10 cellular contexts compared by ENCODE assay signal in the genomic region with DNA sequence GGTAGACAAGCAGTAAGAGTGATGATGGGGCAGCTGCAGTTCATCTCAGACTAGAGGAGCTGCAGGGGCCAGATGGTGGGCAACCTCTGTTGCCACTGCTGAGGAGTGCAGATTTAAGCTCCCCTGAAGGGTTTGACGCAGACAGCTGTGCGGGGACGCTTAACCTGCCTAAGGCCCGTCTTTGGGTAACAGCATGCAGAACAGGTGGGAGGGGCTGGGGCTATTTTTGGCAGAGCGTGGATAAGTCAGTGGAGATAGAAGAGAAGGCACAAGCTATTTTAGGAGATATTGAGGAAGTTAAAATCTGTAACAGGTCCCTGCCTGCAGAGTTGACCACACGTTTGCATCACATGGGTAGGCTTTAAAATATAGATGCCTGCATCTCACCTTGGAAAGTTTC. TPM values are rescaled to one million over a fixed set of nuclear protein-coding genes. Genes with fewer than 3 reads are reported as not detected.
DNase-seq lines count a peak whose midpoint lies in the region; ATAC-seq and TF ChIP-seq lines count a peak whose summit lies in the region.
"Had no signal": no experiment of that assay in that cellular context is flagged by ENCODE, and none has a peak within 500 bp of the region (broad histone marks: within the 10 kb centered on the region; RNA-seq: fewer than 3 reads in every experiment).

No MANE protein-coding gene starts in this region.

- TF ChIP-seq CTCF in foreskin keratinocyte (conservative IDR thresholded peaks at IDR 0.05) (no peak), hepatocyte (IDR thresholded peaks at IDR 0.05; ENCODE audit: poor library complexity) (no peak)

- no peak overlapping the region for H3K4me3 ChIP-seq in Jurkat, Clone E6-1 (ENCODE audit: low read length)
- peak overlapping the region; percentile 34 for H3K4me3 ChIP-seq in thymus (ENCODE audit: low read length)
- H3K4me3 ChIP-seq in hepatocyte = no peak overlapping the region
- H3K4me3 ChIP-seq: transverse colon had no signal

- no peaks in the 10 kb centered on the region for H3K9me2 ChIP-seq in hepatocyte (replicated peaks; ENCODE audit: insufficient read depth)

- CTCF ChIA-PET in activated naive CD4-positive, alpha-beta T cell treated with anti-CD3 and anti-CD28 coated beads, Interleukin-2, amount 10 ng/mL, durations not matched to agents 7 days and 5 days (lab: Charles Lee) = no interaction called here

- peaks cover 39% of the 10 kb centered on the region for H3K4me1 ChIP-seq in foreskin keratinocyte
- H3K4me1 ChIP-seq in thymus (ENCODE audit: control insufficient read depth, insufficient read depth, low read length) = peaks cover 75% of the 10 kb centered on the region
- peaks cover 44% of the 10 kb centered on the region for H3K4me1 ChIP-seq in hepatocyte (ENCODE audit: insufficient read depth)

- H3K9me3 Mint-ChIP-seq in activated naive CD4-positive, alpha-beta T cell treated with anti-CD3 and anti-CD28 coated beads, Interleukin-2, amount 10 ng/mL, durations not matched to agents 7 days and 5 days = peaks cover 4% of the 10 kb centered on the region

- no peak overlapping the region for H3K4me2 ChIP-seq in hepatocyte

- peaks cover 24% of the 10 kb centered on the region for H3K36me3 ChIP-seq in thymus (ENCODE audit: control insufficient read depth, insufficient read depth)
- no peaks in the 10 kb centered on the region for H3K36me3 ChIP-seq in hepatocyte (replicated peaks; ENCODE audit: insufficient read depth, low read depth)
- H3K36me3 ChIP-seq: transverse colon had no signal

- peaks cover 94% of the 10 kb centered on the region for H3K4me1 Mint-ChIP-seq in activated naive CD4-positive, alpha-beta T cell treated with anti-CD3 and anti-CD28 coated beads, Interleukin-2, amount 10 ng/mL, durations not matched to agents 7 days and 5 days

- H3K79me2 ChIP-seq in hepatocyte = peaks cover 100% of the 10 kb centered on the region

- no peak overlapping the region for H2AFZ ChIP-seq in hepatocyte

- no peak overlapping the region for H3K27ac Mint-ChIP-seq in activated naive CD4-positive, alpha-beta T cell treated with anti-CD3 and anti-CD28 coated beads, Interleukin-2, amount 10 ng/mL, durations not matched to agents 7 days and 5 days

- ATAC-seq in foreskin keratinocyte = peak; percentile 23

- peaks cover 75% of the 10 kb centered on the region for H4K20me1 ChIP-seq in hepatocyte (ENCODE audit: insufficient read depth, poor library complexity, severe bottlenecking)

- 5% methylated on average over 6 of the region's 6 CpGs for WGBS in thymus
- 89% methylated on average over 6 of the region's 6 CpGs for WGBS in hepatocyte (ENCODE audit: low lambda C conversion rate, missing lambda C conversion rate)

- no peaks in the 10 kb centered on the region for H3K27me3 ChIP-seq in foreskin keratinocyte
- no peaks in the 10 kb centered on the region for H3K27me3 ChIP-seq in thymus (ENCODE audit: control insufficient read depth, insufficient read depth)
- H3K27me3 ChIP-seq in hepatocyte = no peaks in the 10 kb centered on the region
- H3K27me3 ChIP-seq: transverse colon had no signal

- no peak for DNase-seq in activated naive CD4-positive, alpha-beta T cell treated with anti-CD3 and anti-CD28 coated beads, Interleukin-2, amount 10 ng/mL, durations not matched to agents 7 days and 5 days
- DNase-seq in activated naive CD4-positive, alpha-beta T cell treated with anti-CD3 and anti-CD28 coated beads, Interleukin-2, amount 50 U/mL, for 16 hours = no peak
- DNase-seq in Jurkat, Clone E6-1 (ENCODE audit: low read depth, low spot score) = peak; percentile 70
- DNase-seq in foreskin keratinocyte (peak in 1 of 2 donors; percentile 57), activated gamma-delta T cell (lab: John Stamatoyannopoulos, UW) (no peak), hepatocyte (ENCODE audit: low spot score) (no peak), GM19238 (ENCODE audit: insufficient read length, low spot score) (no peak)
- DNase-seq: transverse colon had no signal

- H3K9me3 ChIP-seq in thymus (ENCODE audit: control insufficient read depth) (no peaks in the 10 kb centered on the region), hepatocyte (ENCODE audit: low read depth) (no peaks in the 10 kb centered on the region)
- H3K9me3 ChIP-seq: transverse colon had no signal

- H3K36me3 Mint-ChIP-seq in activated naive CD4-positive, alpha-beta T cell treated with anti-CD3 and anti-CD28 coated beads, Interleukin-2, amount 10 ng/mL, durations not matched to agents 7 days and 5 days = peaks cover 69% of the 10 kb centered on the region

- no peaks in the 10 kb centered on the region for H3K27me3 Mint-ChIP-seq in activated naive CD4-positive, alpha-beta T cell treated with anti-CD3 and anti-CD28 coated beads, Interleukin-2, amount 10 ng/mL, durations not matched to agents 7 days and 5 days

- H3K4me3 Mint-ChIP-seq in activated naive CD4-positive, alpha-beta T cell treated with anti-CD3 and anti-CD28 coated beads, Interleukin-2, amount 10 ng/mL, durations not matched to agents 7 days and 5 days = peak overlapping the region; percentile 22

- peak overlapping the region; percentile 12 for H3K27ac ChIP-seq in foreskin keratinocyte
- peak overlapping the region; percentile 67 for H3K27ac ChIP-seq in thymus (ENCODE audit: low read depth)
- no peak overlapping the region for H3K27ac ChIP-seq in hepatocyte

RNA-seq across cellular contexts. Expression of gene CD99, which starts 10.5 kb away (rescaled TPM):
- polyA plus RNA-seq in Jurkat, Clone E6-1 (2012; ENCODE audit: insufficient read depth, insufficient read length) = 682 TPM
- total RNA-seq in foreskin keratinocyte (237 and 271 TPM in 2 replicates), hepatocyte (329 and 362 TPM in 2 replicates)
- polyA plus RNA-seq in foreskin keratinocyte (324 and 363 TPM in 2 replicates), thymus (547 TPM), hepatocyte (565 and 637 TPM in 2 replicates)

RNA-seq across cellular contexts. Expression of gene XG, which starts 50.2 kb away (rescaled TPM):
- polyA plus RNA-seq in Jurkat, Clone E6-1 (2012; ENCODE audit: insufficient read depth, insufficient read length) = not detected
- 17.6 and 20.4 TPM in 2 replicates for total RNA-seq in foreskin keratinocyte
- 17.6 and 18.7 TPM in 2 replicates for polyA plus RNA-seq in foreskin keratinocyte
- 1.3 TPM for polyA plus RNA-seq in thymus
- total RNA-seq in hepatocyte = 0.12 and 0.53 TPM in 2 replicates
- 0.15 and 0.64 TPM in 2 replicates for polyA plus RNA-seq in hepatocyte
- total RNA-seq: epithelial cell of proximal tubule had no signal
